Comparison of ENCODE assay signal across 13 cellular contexts in the genomic region with DNA sequence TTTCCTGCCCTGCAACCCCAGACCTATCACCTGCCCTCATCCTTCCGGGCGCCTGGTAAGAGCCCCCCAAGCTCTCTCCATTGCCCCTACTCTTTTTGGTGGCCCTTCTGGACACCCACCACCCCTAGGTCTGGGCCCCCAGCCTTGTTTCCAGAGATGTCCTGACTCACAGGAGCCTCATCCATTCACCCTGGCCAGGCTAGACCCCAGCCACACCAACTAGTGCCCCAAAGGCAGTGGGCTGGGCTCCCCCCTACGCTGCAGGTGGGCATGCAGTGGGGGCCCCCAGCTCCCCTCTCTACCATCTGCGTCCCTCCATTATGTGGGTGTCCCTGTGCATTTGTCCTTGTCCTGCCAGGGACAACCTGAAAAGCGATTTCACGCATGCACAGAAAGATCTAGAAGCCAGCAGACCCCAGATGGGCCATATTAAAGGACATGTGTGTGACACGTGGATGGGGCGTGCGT. TPM values are rescaled to one million over a fixed set of nuclear protein-coding genes. Genes with fewer than 3 reads are reported as not detected.
DNase-seq lines count a peak whose midpoint lies in the region; ATAC-seq, FAIRE-seq and TF ChIP-seq lines count a peak whose summit lies in the region.
"Had no signal": no experiment of that assay in that cellular context is flagged by ENCODE, and none has a peak within 500 bp of the region (broad histone marks: within the 10 kb centered on the region; RNA-seq: fewer than 3 reads in every experiment).

No MANE protein-coding gene starts in this region.

- POLR2A ChIA-PET in HCT116 (lab: Charles Lee) (interaction anchor here (1.4 to 2.1 kb wide), 2 partner anchors 24 to 33 kb away, joined by 5 to 8 read pairs; no protein-coding TSS in a partner anchor), HepG2 (lab: Yijun Ruan, JAX) (no interaction called here)

- H3K27me3 ChIP-seq in HCT116 (ENCODE audit: insufficient read depth, low read length) (no peaks in the 10 kb centered on the region), HepG2 (ENCODE audit: control insufficient read depth in 1 of 2, insufficient read depth in 2 of 2, low read length in 2 of 2) (peaks cover 20 to 46% of the 10 kb centered on the region in 2 experiments), stomach (peaks cover 0 to 60% (median 36%) of the 10 kb centered on the region in 3 donors), H7 (ENCODE audit: control insufficient read depth, insufficient read depth, low read length) (peaks cover 4% of the 10 kb centered on the region)
- H3K27me3 ChIP-seq: brain microvascular endothelial cell had no signal

- H2AFZ ChIP-seq in HCT116 (ENCODE audit: low read depth, low read length, poor library complexity, severe bottlenecking) (no peak overlapping the region), HepG2 (ENCODE audit: low read length) (no peak overlapping the region)

- 58% methylated on average over 7 of the region's 9 CpGs for WGBS in HepG2 (ENCODE audit: low lambda C conversion rate)
- 45 to 71% (median 67%) methylated on average over 9 of the region's 9 CpGs for WGBS in stomach, 5 donors

- no peak for DNase-seq in HCT116 (ENCODE audit: low read depth, low spot score)
- no peak for DNase-seq in HepG2 (ENCODE audit: low spot score)
- DNase-seq in stomach = no peak
- no peak for DNase-seq in stimulated activated CD4-positive, alpha-beta T cell treated with anti-CD3 and anti-CD28 coated beads, Interleukin-4, amount 100 ng/mL, for 24 hours
- no peak for DNase-seq in H7
- DNase-seq: NCI-H1694 treated with DMSO at 0.1 percent for 48 hours, T-helper 9 cell had no signal

- TF ChIP-seq POLR2A in HCT116 (IDR thresholded peaks at IDR 0.05; ENCODE audit: borderline replicate concordance, extremely low read depth, insufficient read depth, insufficient read length) (no peak), HepG2 (IDR thresholded peaks at IDR 0.05; ENCODE audit: insufficient read depth in 1 of 2, low read depth in 2 of 2, low read length in 2 of 2) (no peak), stomach (IDR thresholded peaks at IDR 0.05) (no peak)

- TF ChIP-seq RAD21 in HCT116 (IDR thresholded peaks at IDR 0.05; ENCODE audit: low read depth) (no peak), HepG2 (CRISPR knock-in tag; IDR thresholded peaks at IDR 0.05) (no peak)

- peak overlapping the region; percentile 78 for H3K4me2 ChIP-seq in HCT116 (ENCODE audit: low read length)
- H3K4me2 ChIP-seq in HepG2 (ENCODE audit: low read depth, low read length) = no peak overlapping the region

- FAIRE-seq in HepG2 (lab: Jason Lieb, UNC) = no peak
- FAIRE-seq: frontal cortex had no signal

- CTCF ChIA-PET in HCT116 (lab: Charles Lee) = interaction anchor here (1.2 to 1.3 kb wide), 2 partner anchors 32 to 56 kb away, joined by 5 read pairs; no protein-coding TSS in a partner anchor
- CTCF ChIA-PET in HepG2 (lab: Yijun Ruan, JAX; ENCODE audit: low intra/inter-chr PET ratio, low total read pairs) = no interaction called here

- no peaks in the 10 kb centered on the region for H3K79me2 ChIP-seq in HCT116 (ENCODE audit: insufficient read depth, low read length)
- no peaks in the 10 kb centered on the region for H3K79me2 ChIP-seq in HepG2 (ENCODE audit: insufficient read depth, low read length)

- H3K27me3 Mint-ChIP-seq in brain = peaks cover 15% of the 10 kb centered on the region

- TF ChIP-seq CTCF in HCT116 (IDR thresholded peaks at IDR 0.05 in 2 of 3, conservative IDR thresholded peaks at IDR 0.05 in 1 of 3; ENCODE audit: borderline replicate concordance in 1 of 3, insufficient read depth in 1 of 3, low read depth in 2 of 3, low read length in 2 of 3) (no peak), brain (conservative IDR thresholded peaks at IDR 0.05) (no peak), HepG2 (CRISPR knock-in tag; IDR thresholded peaks at IDR 0.05) (no peak), stomach (IDR thresholded peaks at IDR 0.05) (no peak)

- H3K27ac ChIP-seq in HCT116 (ENCODE audit: low read depth, low read length) (peak overlapping the region; percentile 43; the same call in 1 of the 2 replicates), HepG2 (ENCODE audit: extremely low read length, insufficient read depth, low read length) (no peak overlapping the region), stomach (peak overlapping the region; percentile 64 to 94 (median 90))
- H3K27ac ChIP-seq: brain microvascular endothelial cell had no signal

- no peaks in the 10 kb centered on the region for H3K36me3 ChIP-seq in HCT116 (ENCODE audit: control insufficient read depth in 1 of 2, insufficient read depth in 2 of 2, low read length in 2 of 2)
- no peaks in the 10 kb centered on the region for H3K36me3 ChIP-seq in HepG2 (replicated peaks in 1 of 2; ENCODE audit: control insufficient read depth in 1 of 2, insufficient read depth in 2 of 2, low read length in 2 of 2)
- H3K36me3 ChIP-seq in stomach = peaks cover 0 to 6% (median 0%) of the 10 kb centered on the region in 4 donors
- no peaks in the 10 kb centered on the region for H3K36me3 ChIP-seq in H7 (replicated peaks; ENCODE audit: control insufficient read depth, insufficient read depth, low read length)
- H3K36me3 ChIP-seq: brain microvascular endothelial cell had no signal

- RAD21 ChIA-PET in HCT116 (lab: Charles Lee; ENCODE audit: low non-redundant PET in 1 of 2, low total read pairs in 2 of 2, uncharacterized antibody in 2 of 2, unreplicated experiment in 2 of 2) = no interaction called here

- H3K4me1 Mint-ChIP-seq in brain = peaks cover 61% of the 10 kb centered on the region

- TF ChIP-seq EP300 in HepG2 (IDR thresholded peaks at IDR 0.05; ENCODE audit: low read depth in 2 of 2, low read length in 2 of 2) (no peak), HepG2 (CRISPR knock-in tag; IDR thresholded peaks at IDR 0.05; ENCODE audit: borderline replicate concordance) (no peak), stomach (IDR thresholded peaks at IDR 0.05) (no peak)

- H3K9me3 Mint-ChIP-seq in brain = no peaks in the 10 kb centered on the region

- no peaks in the 10 kb centered on the region for H3K36me3 Mint-ChIP-seq in brain

- H3K9me3 ChIP-seq in HCT116 (ENCODE audit: control insufficient read depth in 1 of 2, insufficient read depth in 1 of 2, low read depth in 1 of 2, low read length in 2 of 2) (no peaks in the 10 kb centered on the region), HepG2 (ENCODE audit: low read length) (no peaks in the 10 kb centered on the region), stomach (no peaks in the 10 kb centered on the region)

- peak overlapping the region in 4 of 5 experiments; percentile 15 to 38 (median 27) for H3K27ac Mint-ChIP-seq in brain

- no peaks in the 10 kb centered on the region for H3K9me2 ChIP-seq in HCT116 (ENCODE audit: insufficient read depth)

- H3K4me3 ChIP-seq in HCT116 (replicated peaks in 1 of 2; ENCODE audit: low read depth in 1 of 2, low read length in 2 of 2) = no peak overlapping the region; a peak in 1 of 4 replicates
- H3K4me3 ChIP-seq in HepG2 (replicated peaks in 1 of 3; ENCODE audit: insufficient read depth in 1 of 3, low read depth in 2 of 3, low read length in 3 of 3) = no peak overlapping the region
- H3K4me3 ChIP-seq in stomach = peak overlapping the region; percentile 50 to 61 (median 58)
- no peak overlapping the region for H3K4me3 ChIP-seq in H7 (ENCODE audit: insufficient read depth, low read depth, low read length)

- BruUV-seq in HCT116 (replicated peaks; lab: Mats Ljungman, UMichigan) (no TSS peak), HepG2 (replicated peaks; lab: Mats Ljungman, UMichigan) (no TSS peak)

- no peak overlapping the region for H3K9ac ChIP-seq in HCT116 (ENCODE audit: low read length)
- no peak overlapping the region for H3K9ac ChIP-seq in HepG2 (ENCODE audit: insufficient read depth, low read depth, low read length)

- in situ Hi-C loops in HepG2 (cut with HindIII; ENCODE audit: extremely low pct_ligation_motif_present, low pct_unique_long_range_greater_than_20kb) = no loop called here

- no peaks in the 10 kb centered on the region for H4K20me1 ChIP-seq in HCT116 (ENCODE audit: insufficient read depth)
- H4K20me1 ChIP-seq in HepG2 (ENCODE audit: insufficient read depth, low read length) = no peaks in the 10 kb centered on the region

- H3K4me1 ChIP-seq in HCT116 (ENCODE audit: control insufficient read depth in 1 of 2, insufficient read depth in 2 of 2, low read length in 2 of 2) (peaks cover 38 to 49% of the 10 kb centered on the region in 2 experiments), HepG2 (ENCODE audit: insufficient read depth, low read length) (peaks cover 52% of the 10 kb centered on the region), stomach (peaks cover 50 to 81% (median 68%) of the 10 kb centered on the region in 4 donors)

- intact Hi-C loops in HCT116 (cut with micrococcal nuclease) = no loop called here
- intact Hi-C loops in HepG2 (cut with micrococcal nuclease; ENCODE audit: unreplicated experiment) = no loop called here
- intact Hi-C loops in stomach (cut with DNase I; ENCODE audit: low total_unique reads) = no loop called here

- ATAC-seq in HCT116 = no peak
- ATAC-seq in HepG2 = no peak
- no peak for ATAC-seq in HG03108 (IDR thresholded peaks at IDR 0.05; ENCODE audit: unreplicated experiment)
- no peak for ATAC-seq in GM19467 (IDR thresholded peaks at IDR 0.05; ENCODE audit: unreplicated experiment)

- H3K4me3 Mint-ChIP-seq in brain = peak overlapping the region in 2 of 5 experiments; percentile 3 to 35

RNA-seq across cellular contexts. Expression of gene MRGPRF, which starts 1.4 kb away (rescaled TPM):
- total RNA-seq in HCT116 (2021; ENCODE audit: unreplicated experiment) (0.76 TPM), HepG2 (2016; rRNA removed; fragmentation: Illumina TruSeq; extraction: Trizol) (not detected in 2 replicates), stomach (100 to 1,000 TPM in 1 of 5 donors, 10 to 100 TPM in 4; 16.2 to 123 (median 83.9) TPM)
- polyA plus RNA-seq in HCT116 (2012) = 0.41 and 0.52 TPM in 2 replicates
- polyA plus RNA-seq in brain (ENCODE audit: insufficient read depth, low read depth, low replicate concordance) (2.3 TPM), HepG2 (2011; rRNA removed) (not detected in 2 replicates), stomach (10 to 100 TPM in 1 of 3 donors, 1 to 10 TPM in 2; 6.7 to 23.4 (median 7.8) TPM)
- not detected in 2 replicates for total RNA-seq in HepG2 (2016; cell fraction: cytosol; rRNA removed; fragmentation: Illumina TruSeq; extraction: Trizol; ENCODE audit: low read depth)
- not detected in 2 replicates for total RNA-seq in HepG2 (2016; cell fraction: insoluble cytoplasmic fraction; rRNA removed; fragmentation: Illumina TruSeq; extraction: Trizol)
- not detected in 2 replicates for total RNA-seq in HepG2 (2016; cell fraction: membrane; rRNA removed; fragmentation: Illumina TruSeq; extraction: Trizol)
- total RNA-seq in HepG2 (2016; cell fraction: nucleus; rRNA removed; fragmentation: Illumina TruSeq; extraction: Trizol) = not detected in 2 replicates
- polyA plus RNA-seq in HepG2 (2011; cell fraction: cytosol; rRNA removed) = not detected in 2 replicates
- polyA plus RNA-seq in HepG2 (2011; cell fraction: nucleus; rRNA removed) = not detected in 2 replicates
- polyA plus RNA-seq in HepG2 (2012) = not detected in 2 replicates
- not detected in 2 replicates for polyA plus RNA-seq in HepG2 (2016; cell fraction: cytosol; fragmentation: Illumina TruSeq; extraction: Trizol; ENCODE audit: low read depth)
- not detected in 2 replicates for polyA plus RNA-seq in HepG2 (2016; cell fraction: insoluble cytoplasmic fraction; fragmentation: Illumina TruSeq; extraction: Trizol; ENCODE audit: low read depth)
- polyA plus RNA-seq in HepG2 (2016; cell fraction: membrane; fragmentation: Illumina TruSeq; extraction: Trizol; ENCODE audit: low read depth) = not detected in 2 replicates
- polyA plus RNA-seq in HepG2 (2016; cell fraction: nucleus; fragmentation: Illumina TruSeq; extraction: Trizol; ENCODE audit: insufficient read depth, low read depth) = not detected in 2 replicates
- polyA minus RNA-seq in HepG2 (2011; rRNA and poly(A)+ RNA removed; ENCODE audit: low replicate concordance) = 1.1 TPM in 1 of 2 replicates, not detected in the other
- polyA minus RNA-seq in HepG2 (2011; cell fraction: cytosol; rRNA and poly(A)+ RNA removed) = not detected in 2 replicates
- not detected in 2 replicates for polyA minus RNA-seq in HepG2 (2011; cell fraction: nucleus; rRNA and poly(A)+ RNA removed)
- 6.5 and 7.6 TPM in 2 replicates for total RNA-seq in H7 (2014; rRNA removed; shearing (Covaris generic))

RNA-seq across cellular contexts. Expression of gene MRGPRD, which starts 30.9 kb away (rescaled TPM):
- total RNA-seq in HCT116 (2021; ENCODE audit: unreplicated experiment) (not detected), HepG2 (2016; rRNA removed; fragmentation: Illumina TruSeq; extraction: Trizol) (not detected in 2 replicates), stomach (under 1 TPM in 1 of 5 donors, not detected in 4; 0.92 TPM)
- not detected in 2 replicates for polyA plus RNA-seq in HCT116 (2012)
- polyA plus RNA-seq in brain (ENCODE audit: insufficient read depth, low read depth, low replicate concordance) (not detected), HepG2 (2011; rRNA removed) (not detected in 2 replicates), stomach (not detected)
- total RNA-seq in HepG2 (2016; cell fraction: cytosol; rRNA removed; fragmentation: Illumina TruSeq; extraction: Trizol; ENCODE audit: low read depth) = not detected in 2 replicates
- not detected in 2 replicates for total RNA-seq in HepG2 (2016; cell fraction: insoluble cytoplasmic fraction; rRNA removed; fragmentation: Illumina TruSeq; extraction: Trizol)
- total RNA-seq in HepG2 (2016; cell fraction: membrane; rRNA removed; fragmentation: Illumina TruSeq; extraction: Trizol) = not detected in 2 replicates
- total RNA-seq in HepG2 (2016; cell fraction: nucleus; rRNA removed; fragmentation: Illumina TruSeq; extraction: Trizol) = not detected in 2 replicates
- not detected in 2 replicates for polyA plus RNA-seq in HepG2 (2011; cell fraction: cytosol; rRNA removed)
- polyA plus RNA-seq in HepG2 (2011; cell fraction: nucleus; rRNA removed) = not detected in 2 replicates
- polyA plus RNA-seq in HepG2 (2012) = not detected in 2 replicates
- polyA plus RNA-seq in HepG2 (2016; cell fraction: cytosol; fragmentation: Illumina TruSeq; extraction: Trizol; ENCODE audit: low read depth) = not detected in 2 replicates
- not detected in 2 replicates for polyA plus RNA-seq in HepG2 (2016; cell fraction: insoluble cytoplasmic fraction; fragmentation: Illumina TruSeq; extraction: Trizol; ENCODE audit: low read depth)
- polyA plus RNA-seq in HepG2 (2016; cell fraction: membrane; fragmentation: Illumina TruSeq; extraction: Trizol; ENCODE audit: low read depth) = not detected in 2 replicates
- polyA plus RNA-seq in HepG2 (2016; cell fraction: nucleus; fragmentation: Illumina TruSeq; extraction: Trizol; ENCODE audit: insufficient read depth, low read depth) = not detected in 2 replicates
- not detected in 2 replicates for polyA minus RNA-seq in HepG2 (2011; rRNA and poly(A)+ RNA removed; ENCODE audit: low replicate concordance)
- polyA minus RNA-seq in HepG2 (2011; cell fraction: cytosol; rRNA and poly(A)+ RNA removed) = not detected in 2 replicates
- polyA minus RNA-seq in HepG2 (2011; cell fraction: nucleus; rRNA and poly(A)+ RNA removed) = not detected in 2 replicates
- not detected in 2 replicates for total RNA-seq in H7 (2014; rRNA removed; shearing (Covaris generic))
- total RNA-seq: frontal cortex, mesenteric fat pad had no signal

RNA-seq across cellular contexts. Expression of gene TPCN2, which starts 37.1 kb away (rescaled TPM):
- 15.2 TPM for total RNA-seq in HCT116 (2021; ENCODE audit: unreplicated experiment)
- polyA plus RNA-seq in HCT116 (2012) = 7.1 and 7.8 TPM in 2 replicates
- polyA plus RNA-seq in brain (ENCODE audit: insufficient read depth, low read depth, low replicate concordance) = 2.7 TPM
- total RNA-seq in HepG2 (2016; rRNA removed; fragmentation: Illumina TruSeq; extraction: Trizol) = 2.0 and 5.9 TPM in 2 replicates
- 3.5 and 4.3 TPM in 2 replicates for total RNA-seq in HepG2 (2016; cell fraction: cytosol; rRNA removed; fragmentation: Illumina TruSeq; extraction: Trizol; ENCODE audit: low read depth)
- 1.8 and 5.7 TPM in 2 replicates for total RNA-seq in HepG2 (2016; cell fraction: insoluble cytoplasmic fraction; rRNA removed; fragmentation: Illumina TruSeq; extraction: Trizol)
- 2.4 and 2.5 TPM in 2 replicates for total RNA-seq in HepG2 (2016; cell fraction: membrane; rRNA removed; fragmentation: Illumina TruSeq; extraction: Trizol)
- 7.8 and 11.5 TPM in 2 replicates for total RNA-seq in HepG2 (2016; cell fraction: nucleus; rRNA removed; fragmentation: Illumina TruSeq; extraction: Trizol)
- polyA plus RNA-seq in HepG2 (2011; rRNA removed) = 5.6 and 6.9 TPM in 2 replicates
- 3.3 and 3.5 TPM in 2 replicates for polyA plus RNA-seq in HepG2 (2011; cell fraction: cytosol; rRNA removed)
- polyA plus RNA-seq in HepG2 (2011; cell fraction: nucleus; rRNA removed) = 37.2 and 42.8 TPM in 2 replicates
- polyA plus RNA-seq in HepG2 (2012) = 4.5 and 4.7 TPM in 2 replicates
- polyA plus RNA-seq in HepG2 (2016; cell fraction: cytosol; fragmentation: Illumina TruSeq; extraction: Trizol; ENCODE audit: low read depth) = 0.52 and 0.74 TPM in 2 replicates
- polyA plus RNA-seq in HepG2 (2016; cell fraction: insoluble cytoplasmic fraction; fragmentation: Illumina TruSeq; extraction: Trizol; ENCODE audit: low read depth) = 1.7 and 2.1 TPM in 2 replicates
- polyA plus RNA-seq in HepG2 (2016; cell fraction: membrane; fragmentation: Illumina TruSeq; extraction: Trizol; ENCODE audit: low read depth) = 1.3 TPM in 2 replicates
- polyA plus RNA-seq in HepG2 (2016; cell fraction: nucleus; fragmentation: Illumina TruSeq; extraction: Trizol; ENCODE audit: insufficient read depth, low read depth) = 17.8 and 19.4 TPM in 2 replicates
- 10.3 and 20.2 TPM in 2 replicates for polyA minus RNA-seq in HepG2 (2011; rRNA and poly(A)+ RNA removed; ENCODE audit: low replicate concordance)
- 1.6 TPM in 2 replicates for polyA minus RNA-seq in HepG2 (2011; cell fraction: cytosol; rRNA and poly(A)+ RNA removed)
- 14.9 and 16.5 TPM in 2 replicates for polyA minus RNA-seq in HepG2 (2011; cell fraction: nucleus; rRNA and poly(A)+ RNA removed)
- 10 to 100 TPM in 4 of 5 donors, 1 to 10 TPM in 1; 6.4 to 66.1 (median 33.0) TPM for total RNA-seq in stomach
- polyA plus RNA-seq in stomach = 10 to 100 TPM; 16.4 to 29.8 (median 19.7) TPM
- 11.8 and 13.2 TPM in 2 replicates for total RNA-seq in H7 (2014; rRNA removed; shearing (Covaris generic))

Comparison
In these comparisons a context has a peak if more than half of its experiments do, and no peak if none do; other contexts are left out.
1. H3K4me3 ChIP-seq: peak in stomach (4 of 4); none in HCT116 (0 of 2), HepG2 (0 of 3) and H7 (single experiment).